ENCODE assay signal across 20 cellular contexts in the genomic region with DNA sequence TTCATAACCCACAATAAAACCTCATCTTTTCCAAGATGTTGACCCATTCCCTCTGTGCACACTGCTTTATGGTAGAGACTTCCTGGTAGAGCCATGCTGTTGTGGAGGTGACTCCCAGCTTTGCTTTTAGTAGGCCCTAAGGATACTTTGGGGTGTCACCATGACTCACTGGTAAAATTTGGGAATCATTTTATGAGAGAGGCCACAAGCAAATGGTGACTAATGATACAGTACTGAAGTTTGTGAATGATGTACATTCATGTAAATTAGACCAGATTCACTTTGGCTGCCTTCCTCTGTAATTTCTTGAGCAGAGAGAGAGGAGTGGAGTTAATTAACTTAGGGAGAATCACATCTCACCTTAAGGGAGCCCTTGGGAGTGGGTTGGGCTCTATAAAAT.
DNase-seq lines count a peak whose midpoint lies in the region; ATAC-seq and TF ChIP-seq lines count a peak whose summit lies in the region.
"Had no signal": no experiment of that assay in that cellular context is flagged by ENCODE, and none has a peak within 500 bp of the region (broad histone marks: within the 10 kb centered on the region; RNA-seq: fewer than 3 reads in every experiment).

No MANE protein-coding gene starts in this region.

- no peaks in the 10 kb centered on the region for H4K20me1 ChIP-seq in GM23338 (replicated peaks; ENCODE audit: insufficient read depth)

- TF ChIP-seq CTCF in AG04449 (IDR thresholded peaks at IDR 0.05; ENCODE audit: insufficient read depth, low read length, missing control alignments) (no peak), GM23338 (conservative IDR thresholded peaks at IDR 0.05; ENCODE audit: low read depth in 2 of 2) (no peak)

- POLR2A ChIA-PET in AG04449 (lab: Yijun Ruan, JAX): interaction anchor here (0.6 kb wide), 1 partner anchor 185 kb away, joined by 3 read pairs; no protein-coding TSS in a partner anchor

- H3K36me3 ChIP-seq in GM23338 (ENCODE audit: insufficient read depth): no peaks in the 10 kb centered on the region
- H3K36me3 ChIP-seq: heart left ventricle, ovary, upper lobe of left lung had no signal

- H2AFZ ChIP-seq in GM23338: no peak overlapping the region

- H3K4me3 Mint-ChIP-seq in GM23338: no peak overlapping the region
- H3K4me3 Mint-ChIP-seq in activated T-helper 17 cell treated with anti-CD3 and anti-CD28 coated beads, Interleukin-2, amount 50 U/mL, for 72 hours: no peak overlapping the region
- H3K4me3 Mint-ChIP-seq: stimulated activated memory B cell treated with anti-CD40 and anti-IgM and Interleukin-4, amounts not matched to agents 10 μg/mL and 1 μg/mL and 100 μg/mL, for 72 hours had no signal

- no peak overlapping the region for H3K27ac Mint-ChIP-seq in GM23338
- H3K27ac Mint-ChIP-seq in activated T-helper 17 cell treated with anti-CD3 and anti-CD28 coated beads, Interleukin-2, amount 50 U/mL, for 72 hours: no peak overlapping the region
- H3K27ac Mint-ChIP-seq: stimulated activated memory B cell treated with anti-CD40 and anti-IgM and Interleukin-4, amounts not matched to agents 10 μg/mL and 1 μg/mL and 100 μg/mL, for 72 hours had no signal

- H3K4me3 ChIP-seq in AG04449 (ENCODE audit: low read depth, low read length) (no peak overlapping the region), GM23338 (no peak overlapping the region)
- H3K4me3 ChIP-seq: heart left ventricle, mucosa of descending colon, ovary, upper lobe of left lung had no signal

- H3K4me1 ChIP-seq in GM23338 (ENCODE audit: insufficient read depth): peaks cover 3% of the 10 kb centered on the region
- H3K4me1 ChIP-seq: heart left ventricle had no signal

- CTCF ChIA-PET in AG04449 (lab: Yijun Ruan, JAX): interaction anchor here (1.1 to 1.7 kb wide), 2 partner anchors 11 to 31 kb away, joined by 3 to 4 read pairs; no protein-coding TSS in a partner anchor

- peaks cover 8% of the 10 kb centered on the region for H3K4me1 Mint-ChIP-seq in GM23338
- no peaks in the 10 kb centered on the region for H3K4me1 Mint-ChIP-seq in activated T-helper 17 cell treated with anti-CD3 and anti-CD28 coated beads, Interleukin-2, amount 50 U/mL, for 72 hours
- H3K4me1 Mint-ChIP-seq: stimulated activated memory B cell treated with anti-CD40 and anti-IgM and Interleukin-4, amounts not matched to agents 10 μg/mL and 1 μg/mL and 100 μg/mL, for 72 hours had no signal

- H3K9me3 Mint-ChIP-seq in GM23338: no peaks in the 10 kb centered on the region
- peaks cover 3% of the 10 kb centered on the region for H3K9me3 Mint-ChIP-seq in activated T-helper 17 cell treated with anti-CD3 and anti-CD28 coated beads, Interleukin-2, amount 50 U/mL, for 72 hours

- peaks cover under 1% of the 10 kb centered on the region; the same call in 1 of the 2 replicates for H3K27me3 ChIP-seq in GM23338 (ENCODE audit: insufficient read depth)
- H3K27me3 ChIP-seq: heart left ventricle, ovary, upper lobe of left lung had no signal

- TF ChIP-seq POLR2A in GM18505 (IDR thresholded peaks at IDR 0.05; ENCODE audit: borderline replicate concordance, extremely low read depth, insufficient read depth, insufficient read length): no peak

- no peak overlapping the region for H3K4me2 ChIP-seq in GM23338
- H3K4me2 ChIP-seq: KMS-11 had no signal

- DNase-seq in AG04449 (ENCODE audit: low read depth, low spot score): peak; percentile 34
- DNase-seq in HS-5 (ENCODE audit: low read depth): peak; percentile 86
- DNase-seq in astrocyte of the hippocampus (ENCODE audit: low read depth, low spot score): peak; percentile 48
- DNase-seq in glomerular visceral epithelial cell (ENCODE audit: extremely low spot score): peak; percentile 36
- no peak for DNase-seq in GM23338 (ENCODE audit: low spot score)
- DNase-seq in stimulated activated CD4-positive, alpha-beta T cell treated with anti-CD3 and anti-CD28 coated beads, Interleukin-4, amount 100 ng/mL, for 1 hour: no peak
- DNase-seq: activated CD4-positive, alpha-beta T cell treated with anti-CD3 and anti-CD28 coated beads, Interleukin-2, amount 50 U/mL, for 1 hour; heart left ventricle; mucosa of descending colon; NCI-H1417; NCI-H2227 treated with DMSO at 0.1 percent for 48 hours; ovary; SHP77 treated with DMSO at 0.1 percent for 48 hours; small intestine; upper lobe of left lung had no signal

- no peak overlapping the region for H3K27ac ChIP-seq in GM23338 (ENCODE audit: low read depth)
- H3K27ac ChIP-seq: heart left ventricle, HL-60, KMS-11, ovary, upper lobe of left lung had no signal

- peaks cover 17% of the 10 kb centered on the region; the same call in 1 of the 2 replicates for H3K9me2 ChIP-seq in GM23338 (ENCODE audit: insufficient read depth)

- no peaks in the 10 kb centered on the region for H3K36me3 Mint-ChIP-seq in GM23338 (ENCODE audit: low read depth)
- no peaks in the 10 kb centered on the region for H3K36me3 Mint-ChIP-seq in activated T-helper 17 cell treated with anti-CD3 and anti-CD28 coated beads, Interleukin-2, amount 50 U/mL, for 72 hours (ENCODE audit: low read depth)
- H3K36me3 Mint-ChIP-seq: stimulated activated memory B cell treated with anti-CD40 and anti-IgM and Interleukin-4, amounts not matched to agents 10 μg/mL and 1 μg/mL and 100 μg/mL, for 72 hours had no signal

- no peaks in the 10 kb centered on the region for H3K79me2 ChIP-seq in GM23338 (replicated peaks; ENCODE audit: insufficient read depth)

- H3K27me3 Mint-ChIP-seq in GM23338 (ENCODE audit: insufficient read depth, low read depth, poor library complexity): peaks cover 9% of the 10 kb centered on the region
- H3K27me3 Mint-ChIP-seq in activated T-helper 17 cell treated with anti-CD3 and anti-CD28 coated beads, Interleukin-2, amount 50 U/mL, for 72 hours: peaks cover 10% of the 10 kb centered on the region
- H3K27me3 Mint-ChIP-seq: stimulated activated memory B cell treated with anti-CD40 and anti-IgM and Interleukin-4, amounts not matched to agents 10 μg/mL and 1 μg/mL and 100 μg/mL, for 72 hours had no signal

- no peaks in the 10 kb centered on the region for H3F3A ChIP-seq in GM23338 (replicated peaks; ENCODE audit: low read depth)

- ATAC-seq in GM18505 (IDR thresholded peaks at IDR 0.05; ENCODE audit: unreplicated experiment) (no peak), GM23338 (no peak)
- no peak for ATAC-seq in activated T-helper 17 cell treated with anti-CD3 and anti-CD28 coated beads, Interleukin-2, amount 50 U/mL, for 72 hours (replicated peaks)
- ATAC-seq: heart left ventricle; mucosa of descending colon; stimulated activated memory B cell treated with anti-CD40 and anti-IgM and Interleukin-4, amounts not matched to agents 10 μg/mL and 1 μg/mL and 100 μg/mL, for 72 hours had no signal

TF ChIP-seq in GM23338, 12 proteins besides CTCF, POLR2A, EP300 and RAD21 (continues in another document):
- TF ChIP-seq EZH2 (IDR thresholded peaks at IDR 0.05; ENCODE audit: low read depth, unreplicated experiment) (no peak), CREB1 (CRISPR knock-in tag; IDR thresholded peaks at IDR 0.05; ENCODE audit: low read depth) (no peak), NANOG (IDR thresholded peaks at IDR 0.05; ENCODE audit: borderline replicate concordance) (no peak), ZNF331 (CRISPR knock-in tag; IDR thresholded peaks at IDR 0.05; ENCODE audit: low read depth) (no peak), EZH2phosphoT487 (IDR thresholded peaks at IDR 0.05; ENCODE audit: unreplicated experiment) (no peak), JUNB (IDR thresholded peaks at IDR 0.05; ENCODE audit: unreplicated experiment) (no peak)

Comparison
In these comparisons a context has a peak if more than half of its experiments do, and no peak if none do; other contexts are left out.
1. DNase-seq: peak in AG04449 (single experiment), HS-5 (single experiment), astrocyte of the hippocampus (single experiment) and glomerular visceral epithelial cell (single experiment); none in GM23338 (single experiment) and stimulated activated CD4-positive, alpha-beta T cell treated with anti-CD3 and anti-CD28 coated beads, Interleukin-4, amount 100 ng/mL, for 1 hour (single experiment).